1 cellular context compared by ENCODE assay signal in genomic region chr9:85599540-85600140, GRCh38.
TF ChIP-seq lines count a peak whose summit lies in the region.

No MANE protein-coding gene starts in this region.

TF ChIP-seq in HepG2, 621 proteins besides CTCF, POLR2A, EP300 and RAD21 (continued from another document):
- TF ChIP-seq ZHX2 (IDR thresholded peaks at IDR 0.05; ENCODE audit: low read depth) (no peak), ZHX2 (CRISPR knock-in tag; IDR thresholded peaks at IDR 0.05; ENCODE audit: borderline replicate concordance) (no peak)
